1 cellular context compared by ENCODE assay signal in the genomic region with DNA sequence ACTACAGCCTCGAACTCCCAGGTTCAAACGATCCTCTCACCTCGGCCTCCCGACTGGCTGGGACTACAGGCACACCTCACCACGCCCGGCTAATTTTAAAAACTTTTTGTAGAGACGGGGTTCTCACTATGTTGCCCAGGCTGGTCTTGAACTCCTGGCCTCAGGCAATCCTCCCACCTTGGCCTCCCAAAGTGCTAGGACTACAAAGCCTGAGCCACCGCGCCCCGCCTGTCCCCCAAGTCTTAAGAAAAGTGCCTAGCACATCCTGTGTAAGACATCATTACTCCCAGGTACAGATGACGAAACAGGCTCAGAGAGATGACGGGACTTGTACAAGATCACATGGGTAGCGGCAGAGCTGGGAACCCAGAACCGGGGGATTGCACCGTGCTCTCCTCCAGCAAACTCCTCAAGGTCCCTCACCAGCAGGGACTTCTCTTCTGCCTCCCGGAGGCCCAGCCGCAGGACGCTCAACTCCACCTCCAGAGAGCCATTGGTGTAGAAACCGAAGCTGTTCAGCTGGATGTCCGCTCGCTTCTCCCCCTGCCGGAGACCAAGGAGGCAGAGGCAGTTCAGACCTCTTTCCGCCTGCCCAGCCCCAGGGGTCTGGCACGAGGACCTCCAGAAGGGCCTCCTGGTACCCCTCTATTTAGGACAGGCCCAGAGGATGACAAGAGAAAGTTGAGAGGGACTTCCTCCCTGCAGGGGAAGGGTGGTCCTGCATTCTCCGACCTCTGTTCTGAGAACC.
TF ChIP-seq lines count a peak whose summit lies in the region.

No MANE protein-coding gene starts in this region.

TF ChIP-seq in HepG2, 621 proteins besides CTCF, POLR2A, EP300 and RAD21 (continued from another document and continues in another):
- TF ChIP-seq ZEB1 (IDR thresholded peaks at IDR 0.05; ENCODE audit: insufficient replicate concordance, low read depth) (no peak), ZNF468 (CRISPR knock-in tag; IDR thresholded peaks at IDR 0.05) (no peak), ATF7-NPFF (CRISPR knock-in tag; IDR thresholded peaks at IDR 0.05; ENCODE audit: low read depth) (0 out of 2 replicates have a peak, but pooled peaks have one; percentile 20), TAF15 (IDR thresholded peaks at IDR 0.05; ENCODE audit: low read depth, low read length, poor library complexity, severe bottlenecking) (no peak), FOXP1 (IDR thresholded peaks at IDR 0.05) (no peak), FOXP1 (CRISPR knock-in tag; IDR thresholded peaks at IDR 0.05) (no peak), ADNP (CRISPR knock-in tag; IDR thresholded peaks at IDR 0.05) (no peak), SALL1 (CRISPR knock-in tag; IDR thresholded peaks at IDR 0.05) (peak; percentile 27; the same call in 1 of the 2 replicates), HMG20A (CRISPR knock-in tag; IDR thresholded peaks at IDR 0.05; ENCODE audit: borderline replicate concordance) (no peak), ZNF354B (CRISPR knock-in tag; IDR thresholded peaks at IDR 0.05) (no peak), YY1 (IDR thresholded peaks at IDR 0.05; ENCODE audit: insufficient read depth, insufficient replicate concordance, low read depth, low read length) (peak; percentile 35), CBX2 (IDR thresholded peaks at IDR 0.05; ENCODE audit: low read depth, low read length) (no peak), CBX2 (CRISPR knock-in tag; IDR thresholded peaks at IDR 0.05; ENCODE audit: low read depth) (no peak)
- TF ChIP-seq, protein P1, sequence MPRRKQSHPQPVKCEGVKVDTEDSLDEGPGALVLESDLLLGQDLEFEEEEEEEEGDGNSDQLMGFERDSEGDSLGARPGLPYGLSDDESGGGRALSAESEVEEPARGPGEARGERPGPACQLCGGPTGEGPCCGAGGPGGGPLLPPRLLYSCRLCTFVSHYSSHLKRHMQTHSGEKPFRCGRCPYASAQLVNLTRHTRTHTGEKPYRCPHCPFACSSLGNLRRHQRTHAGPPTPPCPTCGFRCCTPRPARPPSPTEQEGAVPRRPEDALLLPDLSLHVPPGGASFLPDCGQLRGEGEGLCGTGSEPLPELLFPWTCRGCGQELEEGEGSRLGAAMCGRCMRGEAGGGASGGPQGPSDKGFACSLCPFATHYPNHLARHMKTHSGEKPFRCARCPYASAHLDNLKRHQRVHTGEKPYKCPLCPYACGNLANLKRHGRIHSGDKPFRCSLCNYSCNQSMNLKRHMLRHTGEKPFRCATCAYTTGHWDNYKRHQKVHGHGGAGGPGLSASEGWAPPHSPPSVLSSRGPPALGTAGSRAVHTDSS (CRISPR knock-in tag; conservative IDR thresholded peaks at IDR 0.05), result no peak
- TF ChIP-seq, protein P2, sequence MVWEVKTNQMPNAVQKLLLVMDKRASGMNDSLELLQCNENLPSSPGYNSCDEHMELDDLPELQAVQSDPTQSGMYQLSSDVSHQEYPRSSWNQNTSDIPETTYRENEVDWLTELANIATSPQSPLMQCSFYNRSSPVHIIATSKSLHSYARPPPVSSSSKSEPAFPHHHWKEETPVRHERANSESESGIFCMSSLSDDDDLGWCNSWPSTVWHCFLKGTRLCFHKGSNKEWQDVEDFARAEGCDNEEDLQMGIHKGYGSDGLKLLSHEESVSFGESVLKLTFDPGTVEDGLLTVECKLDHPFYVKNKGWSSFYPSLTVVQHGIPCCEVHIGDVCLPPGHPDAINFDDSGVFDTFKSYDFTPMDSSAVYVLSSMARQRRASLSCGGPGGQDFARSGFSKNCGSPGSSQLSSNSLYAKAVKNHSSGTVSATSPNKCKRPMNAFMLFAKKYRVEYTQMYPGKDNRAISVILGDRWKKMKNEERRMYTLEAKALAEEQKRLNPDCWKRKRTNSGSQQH (CRISPR knock-in tag; IDR thresholded peaks at IDR 0.05; ENCODE audit: low read depth), result 0 out of 2 replicates have a peak, but pooled peaks have one; percentile 28
- TF ChIP-seq, protein P3, sequence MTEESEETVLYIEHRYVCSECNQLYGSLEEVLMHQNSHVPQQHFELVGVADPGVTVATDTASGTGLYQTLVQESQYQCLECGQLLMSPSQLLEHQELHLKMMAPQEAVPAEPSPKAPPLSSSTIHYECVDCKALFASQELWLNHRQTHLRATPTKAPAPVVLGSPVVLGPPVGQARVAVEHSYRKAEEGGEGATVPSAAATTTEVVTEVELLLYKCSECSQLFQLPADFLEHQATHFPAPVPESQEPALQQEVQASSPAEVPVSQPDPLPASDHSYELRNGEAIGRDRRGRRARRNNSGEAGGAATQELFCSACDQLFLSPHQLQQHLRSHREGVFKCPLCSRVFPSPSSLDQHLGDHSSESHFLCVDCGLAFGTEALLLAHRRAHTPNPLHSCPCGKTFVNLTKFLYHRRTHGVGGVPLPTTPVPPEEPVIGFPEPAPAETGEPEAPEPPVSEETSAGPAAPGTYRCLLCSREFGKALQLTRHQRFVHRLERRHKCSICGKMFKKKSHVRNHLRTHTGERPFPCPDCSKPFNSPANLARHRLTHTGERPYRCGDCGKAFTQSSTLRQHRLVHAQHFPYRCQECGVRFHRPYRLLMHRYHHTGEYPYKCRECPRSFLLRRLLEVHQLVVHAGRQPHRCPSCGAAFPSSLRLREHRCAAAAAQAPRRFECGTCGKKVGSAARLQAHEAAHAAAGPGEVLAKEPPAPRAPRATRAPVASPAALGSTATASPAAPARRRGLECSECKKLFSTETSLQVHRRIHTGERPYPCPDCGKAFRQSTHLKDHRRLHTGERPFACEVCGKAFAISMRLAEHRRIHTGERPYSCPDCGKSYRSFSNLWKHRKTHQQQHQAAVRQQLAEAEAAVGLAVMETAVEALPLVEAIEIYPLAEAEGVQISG (CRISPR knock-in tag; IDR thresholded peaks at IDR 0.05), result no peak
- TF ChIP-seq, protein P4, sequence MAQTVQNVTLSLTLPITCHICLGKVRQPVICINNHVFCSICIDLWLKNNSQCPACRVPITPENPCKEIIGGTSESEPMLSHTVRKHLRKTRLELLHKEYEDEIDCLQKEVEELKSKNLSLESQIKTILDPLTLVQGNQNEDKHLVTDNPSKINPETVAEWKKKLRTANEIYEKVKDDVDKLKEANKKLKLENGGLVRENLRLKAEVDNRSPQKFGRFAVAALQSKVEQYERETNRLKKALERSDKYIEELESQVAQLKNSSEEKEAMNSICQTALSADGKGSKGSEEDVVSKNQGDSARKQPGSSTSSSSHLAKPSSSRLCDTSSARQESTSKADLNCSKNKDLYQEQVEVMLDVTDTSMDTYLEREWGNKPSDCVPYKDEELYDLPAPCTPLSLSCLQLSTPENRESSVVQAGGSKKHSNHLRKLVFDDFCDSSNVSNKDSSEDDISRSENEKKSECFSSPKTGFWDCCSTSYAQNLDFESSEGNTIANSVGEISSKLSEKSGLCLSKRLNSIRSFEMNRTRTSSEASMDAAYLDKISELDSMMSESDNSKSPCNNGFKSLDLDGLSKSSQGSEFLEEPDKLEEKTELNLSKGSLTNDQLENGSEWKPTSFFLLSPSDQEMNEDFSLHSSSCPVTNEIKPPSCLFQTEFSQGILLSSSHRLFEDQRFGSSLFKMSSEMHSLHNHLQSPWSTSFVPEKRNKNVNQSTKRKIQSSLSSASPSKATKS (CRISPR knock-in tag; IDR thresholded peaks at IDR 0.05), result no peak
- TF ChIP-seq, protein P5, sequence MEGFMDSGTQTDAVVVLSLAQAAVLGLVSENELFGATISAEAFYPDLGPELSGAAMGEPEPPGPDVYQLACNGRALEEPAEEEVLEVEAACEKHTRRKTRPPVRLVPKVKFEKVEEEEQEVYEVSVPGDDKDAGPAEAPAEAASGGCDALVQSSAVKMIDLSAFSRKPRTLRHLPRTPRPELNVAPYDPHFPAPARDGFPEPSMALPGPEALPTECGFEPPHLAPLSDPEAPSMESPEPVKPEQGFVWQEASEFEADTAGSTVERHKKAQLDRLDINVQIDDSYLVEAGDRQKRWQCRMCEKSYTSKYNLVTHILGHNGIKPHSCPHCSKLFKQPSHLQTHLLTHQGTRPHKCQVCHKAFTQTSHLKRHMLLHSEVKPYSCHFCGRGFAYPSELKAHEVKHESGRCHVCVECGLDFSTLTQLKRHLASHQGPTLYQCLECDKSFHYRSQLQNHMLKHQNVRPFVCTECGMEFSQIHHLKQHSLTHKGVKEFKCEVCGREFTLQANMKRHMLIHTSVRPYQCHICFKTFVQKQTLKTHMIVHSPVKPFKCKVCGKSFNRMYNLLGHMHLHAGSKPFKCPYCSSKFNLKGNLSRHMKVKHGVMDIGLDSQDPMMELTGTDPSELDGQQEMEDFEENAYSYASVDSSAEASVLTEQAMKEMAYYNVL (CRISPR knock-in tag; IDR thresholded peaks at IDR 0.05; ENCODE audit: borderline replicate concordance), result no peak
- TF ChIP-seq, protein P6, sequence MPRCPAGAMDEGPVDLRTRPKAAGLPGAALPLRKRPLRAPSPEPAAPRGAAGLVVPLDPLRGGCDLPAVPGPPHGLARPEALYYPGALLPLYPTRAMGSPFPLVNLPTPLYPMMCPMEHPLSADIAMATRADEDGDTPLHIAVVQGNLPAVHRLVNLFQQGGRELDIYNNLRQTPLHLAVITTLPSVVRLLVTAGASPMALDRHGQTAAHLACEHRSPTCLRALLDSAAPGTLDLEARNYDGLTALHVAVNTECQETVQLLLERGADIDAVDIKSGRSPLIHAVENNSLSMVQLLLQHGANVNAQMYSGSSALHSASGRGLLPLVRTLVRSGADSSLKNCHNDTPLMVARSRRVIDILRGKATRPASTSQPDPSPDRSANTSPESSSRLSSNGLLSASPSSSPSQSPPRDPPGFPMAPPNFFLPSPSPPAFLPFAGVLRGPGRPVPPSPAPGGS (CRISPR knock-in tag; IDR thresholded peaks at IDR 0.05), result no peak
- TF ChIP-seq, protein P7, sequence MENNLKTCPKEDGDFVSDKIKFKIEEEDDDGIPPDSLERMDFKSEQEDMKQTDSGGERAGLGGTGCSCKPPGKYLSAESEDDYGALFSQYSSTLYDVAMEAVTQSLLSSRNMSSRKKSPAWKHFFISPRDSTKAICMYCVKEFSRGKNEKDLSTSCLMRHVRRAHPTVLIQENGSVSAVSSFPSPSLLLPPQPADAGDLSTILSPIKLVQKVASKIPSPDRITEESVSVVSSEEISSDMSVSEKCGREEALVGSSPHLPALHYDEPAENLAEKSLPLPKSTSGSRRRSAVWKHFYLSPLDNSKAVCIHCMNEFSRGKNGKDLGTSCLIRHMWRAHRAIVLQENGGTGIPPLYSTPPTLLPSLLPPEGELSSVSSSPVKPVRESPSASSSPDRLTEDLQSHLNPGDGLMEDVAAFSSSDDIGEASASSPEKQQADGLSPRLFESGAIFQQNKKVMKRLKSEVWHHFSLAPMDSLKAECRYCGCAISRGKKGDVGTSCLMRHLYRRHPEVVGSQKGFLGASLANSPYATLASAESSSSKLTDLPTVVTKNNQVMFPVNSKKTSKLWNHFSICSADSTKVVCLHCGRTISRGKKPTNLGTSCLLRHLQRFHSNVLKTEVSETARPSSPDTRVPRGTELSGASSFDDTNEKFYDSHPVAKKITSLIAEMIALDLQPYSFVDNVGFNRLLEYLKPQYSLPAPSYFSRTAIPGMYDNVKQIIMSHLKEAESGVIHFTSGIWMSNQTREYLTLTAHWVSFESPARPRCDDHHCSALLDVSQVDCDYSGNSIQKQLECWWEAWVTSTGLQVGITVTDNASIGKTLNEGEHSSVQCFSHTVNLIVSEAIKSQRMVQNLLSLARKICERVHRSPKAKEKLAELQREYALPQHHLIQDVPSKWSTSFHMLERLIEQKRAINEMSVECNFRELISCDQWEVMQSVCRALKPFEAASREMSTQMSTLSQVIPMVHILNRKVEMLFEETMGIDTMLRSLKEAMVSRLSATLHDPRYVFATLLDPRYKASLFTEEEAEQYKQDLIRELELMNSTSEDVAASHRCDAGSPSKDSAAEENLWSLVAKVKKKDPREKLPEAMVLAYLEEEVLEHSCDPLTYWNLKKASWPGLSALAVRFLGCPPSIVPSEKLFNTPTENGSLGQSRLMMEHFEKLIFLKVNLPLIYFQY (CRISPR knock-in tag; IDR thresholded peaks at IDR 0.05; ENCODE audit: borderline replicate concordance), result no peak
- TF ChIP-seq, protein P8, sequence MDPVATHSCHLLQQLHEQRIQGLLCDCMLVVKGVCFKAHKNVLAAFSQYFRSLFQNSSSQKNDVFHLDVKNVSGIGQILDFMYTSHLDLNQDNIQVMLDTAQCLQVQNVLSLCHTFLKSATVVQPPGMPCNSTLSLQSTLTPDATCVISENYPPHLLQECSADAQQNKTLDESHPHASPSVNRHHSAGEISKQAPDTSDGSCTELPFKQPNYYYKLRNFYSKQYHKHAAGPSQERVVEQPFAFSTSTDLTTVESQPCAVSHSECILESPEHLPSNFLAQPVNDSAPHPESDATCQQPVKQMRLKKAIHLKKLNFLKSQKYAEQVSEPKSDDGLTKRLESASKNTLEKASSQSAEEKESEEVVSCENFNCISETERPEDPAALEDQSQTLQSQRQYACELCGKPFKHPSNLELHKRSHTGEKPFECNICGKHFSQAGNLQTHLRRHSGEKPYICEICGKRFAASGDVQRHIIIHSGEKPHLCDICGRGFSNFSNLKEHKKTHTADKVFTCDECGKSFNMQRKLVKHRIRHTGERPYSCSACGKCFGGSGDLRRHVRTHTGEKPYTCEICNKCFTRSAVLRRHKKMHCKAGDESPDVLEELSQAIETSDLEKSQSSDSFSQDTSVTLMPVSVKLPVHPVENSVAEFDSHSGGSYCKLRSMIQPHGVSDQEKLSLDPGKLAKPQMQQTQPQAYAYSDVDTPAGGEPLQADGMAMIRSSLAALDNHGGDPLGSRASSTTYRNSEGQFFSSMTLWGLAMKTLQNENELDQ (CRISPR knock-in tag; IDR thresholded peaks at IDR 0.05; ENCODE audit: borderline replicate concordance), result no peak
- TF ChIP-seq, protein P9, sequence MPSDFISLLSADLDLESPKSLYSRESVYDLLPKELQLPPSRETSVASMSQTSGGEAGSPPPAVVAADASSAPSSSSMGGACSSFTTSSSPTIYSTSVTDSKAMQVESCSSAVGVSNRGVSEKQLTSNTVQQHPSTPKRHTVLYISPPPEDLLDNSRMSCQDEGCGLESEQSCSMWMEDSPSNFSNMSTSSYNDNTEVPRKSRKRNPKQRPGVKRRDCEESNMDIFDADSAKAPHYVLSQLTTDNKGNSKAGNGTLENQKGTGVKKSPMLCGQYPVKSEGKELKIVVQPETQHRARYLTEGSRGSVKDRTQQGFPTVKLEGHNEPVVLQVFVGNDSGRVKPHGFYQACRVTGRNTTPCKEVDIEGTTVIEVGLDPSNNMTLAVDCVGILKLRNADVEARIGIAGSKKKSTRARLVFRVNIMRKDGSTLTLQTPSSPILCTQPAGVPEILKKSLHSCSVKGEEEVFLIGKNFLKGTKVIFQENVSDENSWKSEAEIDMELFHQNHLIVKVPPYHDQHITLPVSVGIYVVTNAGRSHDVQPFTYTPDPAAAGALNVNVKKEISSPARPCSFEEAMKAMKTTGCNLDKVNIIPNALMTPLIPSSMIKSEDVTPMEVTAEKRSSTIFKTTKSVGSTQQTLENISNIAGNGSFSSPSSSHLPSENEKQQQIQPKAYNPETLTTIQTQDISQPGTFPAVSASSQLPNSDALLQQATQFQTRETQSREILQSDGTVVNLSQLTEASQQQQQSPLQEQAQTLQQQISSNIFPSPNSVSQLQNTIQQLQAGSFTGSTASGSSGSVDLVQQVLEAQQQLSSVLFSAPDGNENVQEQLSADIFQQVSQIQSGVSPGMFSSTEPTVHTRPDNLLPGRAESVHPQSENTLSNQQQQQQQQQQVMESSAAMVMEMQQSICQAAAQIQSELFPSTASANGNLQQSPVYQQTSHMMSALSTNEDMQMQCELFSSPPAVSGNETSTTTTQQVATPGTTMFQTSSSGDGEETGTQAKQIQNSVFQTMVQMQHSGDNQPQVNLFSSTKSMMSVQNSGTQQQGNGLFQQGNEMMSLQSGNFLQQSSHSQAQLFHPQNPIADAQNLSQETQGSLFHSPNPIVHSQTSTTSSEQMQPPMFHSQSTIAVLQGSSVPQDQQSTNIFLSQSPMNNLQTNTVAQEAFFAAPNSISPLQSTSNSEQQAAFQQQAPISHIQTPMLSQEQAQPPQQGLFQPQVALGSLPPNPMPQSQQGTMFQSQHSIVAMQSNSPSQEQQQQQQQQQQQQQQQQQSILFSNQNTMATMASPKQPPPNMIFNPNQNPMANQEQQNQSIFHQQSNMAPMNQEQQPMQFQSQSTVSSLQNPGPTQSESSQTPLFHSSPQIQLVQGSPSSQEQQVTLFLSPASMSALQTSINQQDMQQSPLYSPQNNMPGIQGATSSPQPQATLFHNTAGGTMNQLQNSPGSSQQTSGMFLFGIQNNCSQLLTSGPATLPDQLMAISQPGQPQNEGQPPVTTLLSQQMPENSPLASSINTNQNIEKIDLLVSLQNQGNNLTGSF (CRISPR knock-in tag; IDR thresholded peaks at IDR 0.05), result no peak
